In the genomic region with DNA sequence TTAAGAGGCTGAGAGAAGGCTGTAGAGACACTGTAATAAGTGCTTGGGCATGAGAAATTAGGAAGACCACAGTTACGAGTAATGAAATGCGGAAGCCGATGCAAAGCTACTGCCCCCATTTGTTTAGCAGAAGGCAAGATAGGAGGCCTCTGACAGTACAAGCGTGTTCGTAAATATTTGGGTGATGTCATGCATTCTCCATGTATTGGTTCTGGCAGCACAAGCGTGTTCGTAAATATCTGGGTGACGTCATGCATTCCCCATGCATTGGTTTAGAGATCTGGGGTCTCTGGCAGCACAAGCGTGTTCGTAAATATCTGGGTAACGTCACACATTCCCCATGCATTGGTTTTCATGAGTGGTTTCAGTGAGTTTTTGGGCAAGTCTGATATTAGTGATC, we compare ENCODE assay signal across 20 cellular contexts.
"Had no signal": no experiment of that assay in that cellular context is flagged by ENCODE, and none has a peak within 500 bp of the region (broad histone marks: within the 10 kb centered on the region; RNA-seq: fewer than 3 reads in every experiment).

No MANE protein-coding gene starts in this region.

- H3K4me3 ChIP-seq: adrenal gland, coronary artery, esophagus squamous epithelium, left ventricle myocardium inferior, ovary, psoas muscle, right atrium auricular region, skin epidermis, stomach, transverse colon had no signal

- H3K36me3 Mint-ChIP-seq: stimulated activated memory B cell treated with anti-CD40 and anti-IgM and Interleukin-4, amounts not matched to agents 10 μg/mL and 1 μg/mL and 100 μg/mL, for 72 hours had no signal

- H3K27ac Mint-ChIP-seq: activated naive CD4-positive, alpha-beta T cell treated with anti-CD3 and anti-CD28 coated beads, Interleukin-2, amount 50 U/mL, for 72 hours; nephron; stimulated activated memory B cell treated with anti-CD40 and anti-IgM and Interleukin-4, amounts not matched to agents 10 μg/mL and 1 μg/mL and 100 μg/mL, for 72 hours had no signal

- H3K27me3 Mint-ChIP-seq: stimulated activated memory B cell treated with anti-CD40 and anti-IgM and Interleukin-4, amounts not matched to agents 10 μg/mL and 1 μg/mL and 100 μg/mL, for 72 hours had no signal

- ATAC-seq: activated naive CD4-positive, alpha-beta T cell treated with anti-CD3 and anti-CD28 coated beads, Interleukin-2, amount 50 U/mL, for 72 hours; psoas muscle; stimulated activated memory B cell treated with anti-CD40 and anti-IgM and Interleukin-4, amounts not matched to agents 10 μg/mL and 1 μg/mL and 100 μg/mL, for 72 hours had no signal

- H3K4me1 Mint-ChIP-seq: nephron; stimulated activated memory B cell treated with anti-CD40 and anti-IgM and Interleukin-4, amounts not matched to agents 10 μg/mL and 1 μg/mL and 100 μg/mL, for 72 hours had no signal

- DNase-seq: activated CD4-positive, alpha-beta T cell treated with anti-CD3 and anti-CD28 coated beads, Interleukin-2, amount 50 U/mL, for 1 hour; activated CD4-positive, CD25-positive, alpha-beta regulatory T cell treated with anti-CD3 and anti-CD28 coated beads, Interleukin-2, amount 50 U/mL, for 72 hours; activated T-cell treated with anti-CD3 and anti-CD28 coated beads, Interleukin-2, amount 50 U/mL, for 1 hour; adrenal gland; esophagus squamous epithelium; left ventricle myocardium inferior; ovary; psoas muscle; stimulated activated CD4-positive, alpha-beta T cell treated with anti-CD3 and anti-CD28 coated beads, Interleukin-15, amount 100 ng/mL, for 24 hours; stomach; T-helper 2 cell; transverse colon; WERI-Rb-1 had no signal

- H3K9me3 Mint-ChIP-seq: stimulated activated memory B cell treated with anti-CD40 and anti-IgM and Interleukin-4, amounts not matched to agents 10 μg/mL and 1 μg/mL and 100 μg/mL, for 72 hours had no signal

- H3K4me3 Mint-ChIP-seq: nephron; stimulated activated memory B cell treated with anti-CD40 and anti-IgM and Interleukin-4, amounts not matched to agents 10 μg/mL and 1 μg/mL and 100 μg/mL, for 72 hours had no signal

- H3K36me3 ChIP-seq: adrenal gland, esophagus squamous epithelium, left ventricle myocardium inferior, neutrophil, ovary, right atrium auricular region, stomach, transverse colon, WERI-Rb-1 had no signal

- H3K27me3 ChIP-seq: adrenal gland, esophagus squamous epithelium, neutrophil, ovary, right atrium auricular region, stomach, transverse colon had no signal

- H3K9me3 ChIP-seq: adrenal gland, left ventricle myocardium inferior, neutrophil, ovary, psoas muscle, right atrium auricular region, stomach had no signal

- H3K27ac ChIP-seq: adrenal gland, coronary artery, esophagus squamous epithelium, left ventricle myocardium inferior, neutrophil, ovary, psoas muscle, right atrium auricular region, skin epidermis, stomach, transverse colon, WERI-Rb-1 had no signal

- H3K4me1 ChIP-seq: adrenal gland, esophagus squamous epithelium, left ventricle myocardium inferior, psoas muscle, right atrium auricular region, stomach, transverse colon had no signal
